Comparison of ENCODE assay signal across 18 cellular contexts in genomic region chr15:85171736-85172135, GRCh38.
A peak's percentile ranks its signal among the peaks of the same experiment; 100 is the strongest.
DNase-seq lines count a peak whose midpoint lies in the region; ATAC-seq and TF ChIP-seq lines count a peak whose summit lies in the region.
"Had no signal": no experiment of that assay in that cellular context is flagged by ENCODE, and none has a peak within 500 bp of the region (broad histone marks: within the 10 kb centered on the region; RNA-seq: fewer than 3 reads in every experiment).

No MANE protein-coding gene starts in this region.

- H3K4ac ChIP-seq in mesendoderm (ENCODE audit: low read depth, low read length): no peak overlapping the region

- H3K27ac ChIP-seq in endodermal cell (ENCODE audit: low read depth, low read length) (no peak overlapping the region), mesendoderm (ENCODE audit: low read depth, low read length) (no peak overlapping the region), SK-N-SH (ENCODE audit: low read depth in 2 of 2, low read length in 1 of 2) (no peak overlapping the region)
- H3K27ac ChIP-seq: 22Rv1, HL-60 had no signal

- 86 to 87% methylated on average over 4 of the region's 4 CpGs for WGBS in endodermal cell (ENCODE audit: insufficient coverage in 1 of 2, insufficient read length in 1 of 2), 2 experiments
- no CpG with 5 or more reads among the region's 4 CpGs for WGBS in mesendoderm (ENCODE audit: extremely low coverage, insufficient coverage, low lambda C conversion rate)
- 47% methylated on average over 4 of the region's 4 CpGs for WGBS in SK-N-SH (ENCODE audit: low lambda C conversion rate)

- H3K56ac ChIP-seq in mesendoderm (ENCODE audit: low read length): no peak overlapping the region

- H3K27me3 ChIP-seq in endodermal cell (ENCODE audit: control insufficient read depth, insufficient read depth, low read length, poor library complexity, severe bottlenecking) (peaks cover 5% of the 10 kb centered on the region), mesendoderm (ENCODE audit: insufficient read depth, low read length, poor library complexity) (no peaks in the 10 kb centered on the region), SK-N-SH (ENCODE audit: insufficient read depth) (no peaks in the 10 kb centered on the region)

- H4K20me1 ChIP-seq in SK-N-SH (ENCODE audit: insufficient read depth): no peaks in the 10 kb centered on the region

- H3K4me2 ChIP-seq in mesendoderm (ENCODE audit: low read length) (no peak overlapping the region), SK-N-SH (no peak overlapping the region)

- H3K4me1 Mint-ChIP-seq in endodermal cell: no peaks in the 10 kb centered on the region
- H3K4me1 Mint-ChIP-seq: CD14-positive monocyte had no signal

- H3K9me3 ChIP-seq in endodermal cell (ENCODE audit: control insufficient read depth, low read length) (peaks cover 31% of the 10 kb centered on the region), SK-N-SH (peaks cover 4% of the 10 kb centered on the region; the same call in 1 of the 2 replicates)
- H3K9me3 ChIP-seq: HAP-1 had no signal

- H3K79me2 ChIP-seq in mesendoderm (ENCODE audit: control insufficient read depth, insufficient read depth, low read length) (no peaks in the 10 kb centered on the region), SK-N-SH (ENCODE audit: insufficient read depth) (no peaks in the 10 kb centered on the region)

- H3K9me2 ChIP-seq in SK-N-SH: no peaks in the 10 kb centered on the region

- TF ChIP-seq CTCF in endodermal cell (conservative IDR thresholded peaks at IDR 0.05) (no peak), SK-N-SH (IDR thresholded peaks at IDR 0.05) (no peak)

- peaks cover 24% of the 10 kb centered on the region for H3K27me3 Mint-ChIP-seq in endodermal cell (ENCODE audit: insufficient read depth)

- no peak overlapping the region for H2AK5ac ChIP-seq in mesendoderm (ENCODE audit: low read length)

- H3K4me1 ChIP-seq in endodermal cell (ENCODE audit: control insufficient read depth, insufficient read depth, low read length) (no peaks in the 10 kb centered on the region), mesendoderm (ENCODE audit: control insufficient read depth, low read depth, low read length) (no peaks in the 10 kb centered on the region), SK-N-SH (ENCODE audit: control insufficient read depth in 1 of 2, insufficient read depth in 2 of 2, low read depth in 1 of 2, low read length in 1 of 2) (peaks cover under 1 to 2% of the 10 kb centered on the region in 2 experiments; a peak in 2 of 4 replicates)

- H3K4me3 Mint-ChIP-seq in endodermal cell: no peak overlapping the region
- H3K4me3 Mint-ChIP-seq: CD14-positive monocyte; CD8-positive, alpha-beta T cell; HFFc6 had no signal

- H4K8ac ChIP-seq in mesendoderm (ENCODE audit: low read depth, low read length): no peak overlapping the region

- H3K9me3 Mint-ChIP-seq in endodermal cell: peaks cover 41% of the 10 kb centered on the region

- no peak overlapping the region for H4K5ac ChIP-seq in mesendoderm (ENCODE audit: low read length)

- H3K79me1 ChIP-seq in mesendoderm (ENCODE audit: low read length): no peaks in the 10 kb centered on the region

- H3K36me3 Mint-ChIP-seq in endodermal cell (ENCODE audit: low read depth): peaks cover 5% of the 10 kb centered on the region
- H3K36me3 Mint-ChIP-seq: CD14-positive monocyte; CD8-positive, alpha-beta T cell had no signal

- H2BK15ac ChIP-seq in mesendoderm (replicated peaks; ENCODE audit: low read depth): no peak overlapping the region

- no peak for TF ChIP-seq EP300 in SK-N-SH (IDR thresholded peaks at IDR 0.05; ENCODE audit: borderline replicate concordance in 1 of 2, low read depth in 1 of 2, low read length in 1 of 2)

- H3F3A ChIP-seq in SK-N-SH (replicated peaks; ENCODE audit: insufficient read depth): no peaks in the 10 kb centered on the region

- H3K23ac ChIP-seq in mesendoderm (ENCODE audit: low read length): no peak overlapping the region

- POLR2A ChIA-PET in SK-N-SH (lab: Yijun Ruan, JAX): no interaction called here

- H3K9ac ChIP-seq in endodermal cell (ENCODE audit: extremely low read depth, low read length, poor library complexity, severe bottlenecking) (no peak overlapping the region), mesendoderm (ENCODE audit: low read length) (no peak overlapping the region), SK-N-SH (no peak overlapping the region)

- no peak overlapping the region for H2BK120ac ChIP-seq in mesendoderm (ENCODE audit: low read depth, low read length)

- no peak overlapping the region for H2BK5ac ChIP-seq in mesendoderm (ENCODE audit: low read length)

- DNase-seq in DMS 273 (lab: John Stamatoyannopoulos, UW; ENCODE audit: unreplicated experiment): peak; percentile 15
- DNase-seq in DMS 273 treated with DMSO at 0.1 percent for 48 hours (lab: John Stamatoyannopoulos, UW): no peak
- DNase-seq in OCI-M1 (lab: John Stamatoyannopoulos, UW): peak; percentile 8
- DNase-seq in endodermal cell: no peak
- DNase-seq in mesendoderm: peak; percentile 18
- no peak for DNase-seq in SK-N-SH
- DNase-seq: CD8-positive, alpha-beta T cell; COR-L47; DMS79 treated with DMSO at 0.1 percent for 48 hours; EL; HFFc6; KG1 had no signal

- ATAC-seq in HG02610 (IDR thresholded peaks at IDR 0.05; ENCODE audit: unreplicated experiment) (no peak), GM19351 (IDR thresholded peaks at IDR 0.05; ENCODE audit: unreplicated experiment) (no peak)
- ATAC-seq: CD8-positive, alpha-beta T cell had no signal

- H2AFZ ChIP-seq in SK-N-SH (ENCODE audit: low read depth): no peak overlapping the region

- H3K36me3 ChIP-seq in endodermal cell (ENCODE audit: control insufficient read depth, insufficient read depth, low read length): no peaks in the 10 kb centered on the region
- no peaks in the 10 kb centered on the region for H3K36me3 ChIP-seq in mesendoderm (ENCODE audit: control insufficient read depth, insufficient read depth, low read length)
- no peaks in the 10 kb centered on the region for H3K36me3 ChIP-seq in SK-N-SH (replicated peaks in 1 of 2; ENCODE audit: control insufficient read depth in 1 of 2, insufficient read depth in 2 of 2, low read length in 1 of 2)
- H3K36me3 ChIP-seq: HAP-1 had no signal

- H3K27ac Mint-ChIP-seq in endodermal cell: no peak overlapping the region
- H3K27ac Mint-ChIP-seq: CD14-positive monocyte; CD8-positive, alpha-beta T cell; HFFc6 had no signal

- no peak overlapping the region for H3K18ac ChIP-seq in mesendoderm (ENCODE audit: low read length)

- no peak for TF ChIP-seq RAD21 in SK-N-SH (IDR thresholded peaks at IDR 0.05; ENCODE audit: low read length)

- peak overlapping the region; percentile 8 for H3K4me3 ChIP-seq in endodermal cell (ENCODE audit: low read length)
- no peak overlapping the region for H3K4me3 ChIP-seq in mesendoderm (ENCODE audit: low read length)
- H3K4me3 ChIP-seq in SK-N-SH (ENCODE audit: low read depth in 2 of 2, low read length in 1 of 2): no peak overlapping the region
- H3K4me3 ChIP-seq: HAP-1 had no signal

- CTCF ChIA-PET in SK-N-SH (lab: Yijun Ruan, JAX): interaction anchor here (1.0 kb wide), 1 partner anchor 217 kb away, joined by 3 read pairs; no protein-coding TSS in a partner anchor

TF ChIP-seq in SK-N-SH, 30 proteins besides CTCF, POLR2A, EP300 and RAD21:
- no peak for TF ChIP-seq GABPA (IDR thresholded peaks at IDR 0.05; ENCODE audit: low read depth)
- TF ChIP-seq SMC3 (IDR thresholded peaks at IDR 0.05; ENCODE audit: low read depth, low read length): no peak
- TF ChIP-seq, protein P1, sequence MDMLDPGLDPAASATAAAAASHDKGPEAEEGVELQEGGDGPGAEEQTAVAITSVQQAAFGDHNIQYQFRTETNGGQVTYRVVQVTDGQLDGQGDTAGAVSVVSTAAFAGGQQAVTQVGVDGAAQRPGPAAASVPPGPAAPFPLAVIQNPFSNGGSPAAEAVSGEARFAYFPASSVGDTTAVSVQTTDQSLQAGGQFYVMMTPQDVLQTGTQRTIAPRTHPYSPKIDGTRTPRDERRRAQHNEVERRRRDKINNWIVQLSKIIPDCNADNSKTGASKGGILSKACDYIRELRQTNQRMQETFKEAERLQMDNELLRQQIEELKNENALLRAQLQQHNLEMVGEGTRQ (IDR thresholded peaks at IDR 0.05; ENCODE audit: borderline replicate concordance, low read depth, low read length): no peak
- no peak for TF ChIP-seq ELF1 (IDR thresholded peaks at IDR 0.05)
- no peak for TF ChIP-seq MEF2A (IDR thresholded peaks at IDR 0.05; ENCODE audit: borderline replicate concordance, low read depth)
- no peak for TF ChIP-seq TEAD4 (IDR thresholded peaks at IDR 0.05; ENCODE audit: borderline replicate concordance, insufficient read depth)
- TF ChIP-seq, protein P2, sequence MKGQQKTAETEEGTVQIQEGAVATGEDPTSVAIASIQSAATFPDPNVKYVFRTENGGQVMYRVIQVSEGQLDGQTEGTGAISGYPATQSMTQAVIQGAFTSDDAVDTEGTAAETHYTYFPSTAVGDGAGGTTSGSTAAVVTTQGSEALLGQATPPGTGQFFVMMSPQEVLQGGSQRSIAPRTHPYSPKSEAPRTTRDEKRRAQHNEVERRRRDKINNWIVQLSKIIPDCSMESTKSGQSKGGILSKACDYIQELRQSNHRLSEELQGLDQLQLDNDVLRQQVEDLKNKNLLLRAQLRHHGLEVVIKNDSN (IDR thresholded peaks at IDR 0.05; ENCODE audit: borderline replicate concordance, low read depth): no peak
TF ChIP-seq in SK-N-SH: peak in this region for 0.

Comparison
In these comparisons a context has a peak if more than half of its experiments do, and no peak if none do; other contexts are left out.
1. DNase-seq: peak in DMS 273 (single experiment), OCI-M1 (single experiment) and mesendoderm (single experiment); none in DMS 273 treated with DMSO at 0.1 percent for 48 hours (single experiment), endodermal cell (single experiment) and SK-N-SH (single experiment).